8 cellular contexts compared by ENCODE assay signal in the genomic region with DNA sequence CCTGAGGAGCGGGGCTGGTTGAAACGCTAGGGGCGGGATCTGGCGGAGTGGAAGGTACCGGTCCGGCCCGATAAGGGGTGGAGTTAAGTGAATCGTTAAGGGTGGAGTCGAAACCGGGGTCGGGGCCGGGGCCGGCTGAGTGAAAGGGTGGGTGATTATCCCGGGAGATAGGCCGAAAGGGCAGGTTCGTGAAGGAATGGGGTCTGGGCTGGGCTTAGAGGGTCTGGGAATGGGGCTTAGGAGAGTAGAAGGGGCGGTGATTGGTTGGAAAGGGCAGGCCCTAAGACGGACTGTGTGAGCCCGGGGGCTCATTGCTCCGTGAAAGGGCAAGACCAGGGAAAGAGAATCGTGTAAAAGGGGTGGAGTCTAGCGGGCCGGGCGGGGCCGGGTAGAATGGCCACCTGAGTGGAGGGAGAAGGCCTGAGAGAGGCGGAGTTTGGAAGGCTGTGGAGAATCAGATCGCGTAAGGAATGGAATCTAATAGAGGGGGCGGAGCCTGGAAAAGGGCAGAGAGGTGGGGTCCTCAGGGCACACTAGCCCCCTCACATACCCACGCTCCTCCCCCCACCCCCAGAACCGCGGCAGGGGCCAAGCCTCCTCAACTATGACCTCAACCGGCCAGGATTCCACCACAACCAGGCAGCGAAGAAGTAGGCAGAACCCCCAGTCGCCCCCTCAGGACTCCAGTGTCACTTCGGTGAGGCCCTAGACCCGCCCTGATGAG. TPM values are rescaled to one million over a fixed set of nuclear protein-coding genes. Genes with fewer than 3 reads are reported as not detected.
DNase-seq lines count a peak whose midpoint lies in the region; ATAC-seq and TF ChIP-seq lines count a peak whose summit lies in the region.

No MANE protein-coding gene starts in this region.

- H3K36me3 ChIP-seq in ACC112 (ENCODE audit: insufficient read depth, low read length) (no peaks in the 10 kb centered on the region), breast epithelium (no peaks in the 10 kb centered on the region)

- intact Hi-C loops in breast epithelium (cut with DNase I; ENCODE audit: low total_unique reads) = no loop called here

- TF ChIP-seq POLR2A in breast epithelium (IDR thresholded peaks at IDR 0.05) = peak; percentile 65

- ATAC-seq in GM18517 (IDR thresholded peaks at IDR 0.05; ENCODE audit: unreplicated experiment) (peak; percentile 38), HG02981 (IDR thresholded peaks at IDR 0.05; ENCODE audit: unreplicated experiment) (peak; percentile 49)

- H3K4me3 ChIP-seq in ACC112 (ENCODE audit: low read depth, low read length) (peak overlapping the region; percentile 81), breast epithelium (peak overlapping the region; percentile 54 to 73 (median 55))

- H2AFZ ChIP-seq in ACC112 (ENCODE audit: low read length, unreplicated experiment) = peak overlapping the region; percentile 51

- H3K27ac ChIP-seq in ACC112 (ENCODE audit: low read depth, low read length) (peak overlapping the region; percentile 95), breast epithelium (peak overlapping the region; percentile 93 to 97)

- no peak for TF ChIP-seq CTCF in breast epithelium (IDR thresholded peaks at IDR 0.05)

- no peaks in the 10 kb centered on the region for H3K27me3 ChIP-seq in ACC112 (ENCODE audit: insufficient read depth, low read length)
- H3K27me3 ChIP-seq in breast epithelium = peaks cover 0 to 17% of the 10 kb centered on the region in 2 donors

- H3K9me3 ChIP-seq in breast epithelium = no peaks in the 10 kb centered on the region

- DNase-seq in NCI-H2029 (lab: John Stamatoyannopoulos, UW) (peak; percentile 68), T1000 (lab: John Stamatoyannopoulos, UW) (peak; percentile 86), breast epithelium (ENCODE audit: low spot score in 2 of 2) (peak; percentile 82 to 91), iris pigment epithelial cell (ENCODE audit: low read depth) (peak; percentile 83)
- DNase-seq in stimulated activated CD4-positive, alpha-beta T cell treated with anti-CD3 and anti-CD28 coated beads, Interleukin-12 subunit alpha, Interleukin-12 subunit beta, amount 100 ng/mL, for 24 hours (ENCODE audit: low read depth in 2 of 2) = peak; percentile 28 to 73

- no peaks in the 10 kb centered on the region for H3K79me2 ChIP-seq in ACC112 (ENCODE audit: control insufficient read depth, insufficient read depth, low read length, unreplicated experiment)

- H3K4me1 ChIP-seq in ACC112 (ENCODE audit: control insufficient read depth, insufficient read depth, low read length, unreplicated experiment) (peaks cover 7% of the 10 kb centered on the region), breast epithelium (no peaks in the 10 kb centered on the region)

RNA-seq across cellular contexts. Expression of a gene that starts 0.4 kb away (rescaled TPM):
- total RNA-seq in breast epithelium = 10 to 100 TPM; 78.2 to 86.2 (median 84.3) TPM

RNA-seq across cellular contexts. Expression of a gene that starts 15.9 kb away (rescaled TPM):
- total RNA-seq in breast epithelium = not detected

RNA-seq across cellular contexts. Expression of a gene that starts 24.1 kb away (rescaled TPM):
- total RNA-seq in breast epithelium = under 1 TPM in 1 of 3 donors, not detected in 2; 0.73 TPM

RNA-seq across cellular contexts. Expression of a gene that starts 33.2 kb away (rescaled TPM):
- 1 to 10 TPM; 1.4 to 3.6 (median 2.2) TPM for total RNA-seq in breast epithelium

RNA-seq across cellular contexts. Expression of a gene that starts 40.7 kb away (rescaled TPM):
- total RNA-seq in breast epithelium = under 1 TPM in 1 of 3 donors, not detected in 2; 0.66 TPM

Comparison
In these comparisons a context has a peak if more than half of its experiments do, and no peak if none do; other contexts are left out.
1. Peak in every context shown above with its lines: DNase-seq, ATAC-seq, H3K4me3 ChIP-seq and H3K27ac ChIP-seq.